ENCODE assay signal across 1 cellular context in the genomic region with DNA sequence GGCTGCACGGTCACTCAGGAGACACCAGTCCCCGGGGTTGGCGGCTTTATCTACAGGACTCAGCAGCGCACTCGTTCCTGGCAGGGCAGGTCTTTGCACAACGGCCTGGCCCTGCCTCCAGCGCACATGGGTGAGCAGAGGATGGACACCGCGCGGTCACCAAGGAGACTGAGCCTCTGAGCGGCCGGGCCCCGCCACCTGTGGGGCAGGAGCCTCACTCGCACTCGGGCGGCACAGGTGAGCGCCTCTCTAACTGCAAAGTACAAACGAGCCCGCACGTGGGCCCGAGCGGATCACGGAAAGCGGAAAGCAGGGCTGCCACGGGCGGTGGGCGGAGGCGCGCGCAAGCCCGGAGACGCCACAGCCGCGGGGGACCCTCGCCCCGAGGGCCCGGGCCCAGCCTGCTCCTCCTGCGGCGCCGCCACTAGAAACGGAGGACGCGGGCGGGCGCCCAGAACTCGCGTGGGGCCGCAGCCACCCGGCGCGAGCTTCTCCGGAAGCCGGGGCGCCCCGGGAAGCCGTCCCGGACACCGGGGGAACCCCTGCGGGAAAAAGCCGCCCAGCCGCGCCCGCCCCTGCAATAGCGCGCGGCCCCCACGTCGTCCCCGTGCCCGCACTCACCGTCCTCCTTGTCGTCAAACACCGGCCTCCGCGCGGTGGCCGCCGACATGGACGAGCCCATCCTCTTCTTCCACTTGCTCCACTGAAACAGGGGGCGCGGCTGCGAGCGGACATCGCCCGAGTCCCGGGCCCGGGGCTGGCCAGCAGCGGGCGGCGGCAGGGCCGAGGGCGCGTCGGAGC.
TF ChIP-seq lines count a peak whose summit lies in the region.

No MANE protein-coding gene starts in this region.

TF ChIP-seq in IMR-90, 13 proteins besides CTCF, POLR2A, EP300 and RAD21:
- TF ChIP-seq CHD1 (IDR thresholded peaks at IDR 0.05; ENCODE audit: low read depth, low read length) (no peak), NFE2L2 (IDR thresholded peaks at IDR 0.05; ENCODE audit: low read depth, low read length) (no peak), SMC3 (IDR thresholded peaks at IDR 0.05; ENCODE audit: low read depth, low read length) (no peak), RCOR1 (IDR thresholded peaks at IDR 0.05; ENCODE audit: insufficient replicate concordance, low read length) (no peak), RFX5 (IDR thresholded peaks at IDR 0.05; ENCODE audit: low read depth, low read length) (no peak), MXI1 (IDR thresholded peaks at IDR 0.05; ENCODE audit: borderline replicate concordance, low read depth, low read length) (no peak), CEBPB (IDR thresholded peaks at IDR 0.05; ENCODE audit: low read depth, low read length) (no peak), FOS (IDR thresholded peaks at IDR 0.05; ENCODE audit: low read depth, low read length) (no peak), BHLHE40 (IDR thresholded peaks at IDR 0.05; ENCODE audit: low read depth, low read length) (no peak), MAZ (IDR thresholded peaks at IDR 0.05; ENCODE audit: borderline replicate concordance, low read depth, low read length) (no peak; the same call in 1 of the 2 replicates), MAFK (IDR thresholded peaks at IDR 0.05; ENCODE audit: low read depth, low read length) (no peak)
- TF ChIP-seq, protein P1, sequence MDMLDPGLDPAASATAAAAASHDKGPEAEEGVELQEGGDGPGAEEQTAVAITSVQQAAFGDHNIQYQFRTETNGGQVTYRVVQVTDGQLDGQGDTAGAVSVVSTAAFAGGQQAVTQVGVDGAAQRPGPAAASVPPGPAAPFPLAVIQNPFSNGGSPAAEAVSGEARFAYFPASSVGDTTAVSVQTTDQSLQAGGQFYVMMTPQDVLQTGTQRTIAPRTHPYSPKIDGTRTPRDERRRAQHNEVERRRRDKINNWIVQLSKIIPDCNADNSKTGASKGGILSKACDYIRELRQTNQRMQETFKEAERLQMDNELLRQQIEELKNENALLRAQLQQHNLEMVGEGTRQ (IDR thresholded peaks at IDR 0.05; ENCODE audit: low read depth, low read length), result no peak
- TF ChIP-seq, protein P2, sequence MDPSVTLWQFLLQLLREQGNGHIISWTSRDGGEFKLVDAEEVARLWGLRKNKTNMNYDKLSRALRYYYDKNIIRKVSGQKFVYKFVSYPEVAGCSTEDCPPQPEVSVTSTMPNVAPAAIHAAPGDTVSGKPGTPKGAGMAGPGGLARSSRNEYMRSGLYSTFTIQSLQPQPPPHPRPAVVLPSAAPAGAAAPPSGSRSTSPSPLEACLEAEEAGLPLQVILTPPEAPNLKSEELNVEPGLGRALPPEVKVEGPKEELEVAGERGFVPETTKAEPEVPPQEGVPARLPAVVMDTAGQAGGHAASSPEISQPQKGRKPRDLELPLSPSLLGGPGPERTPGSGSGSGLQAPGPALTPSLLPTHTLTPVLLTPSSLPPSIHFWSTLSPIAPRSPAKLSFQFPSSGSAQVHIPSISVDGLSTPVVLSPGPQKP (IDR thresholded peaks at IDR 0.05; ENCODE audit: borderline replicate concordance, low read depth, low read length), result no peak
TF ChIP-seq in IMR-90: peak in this region for 0.
